20 cellular contexts compared by ENCODE assay signal in genomic region chr4:54496412-54496811, GRCh38.
"Had no signal": no experiment of that assay in that cellular context is flagged by ENCODE, and none has a peak within 500 bp of the region (broad histone marks: within the 10 kb centered on the region; RNA-seq: fewer than 3 reads in every experiment).

No MANE protein-coding gene starts in this region.

- H3K4me1 Mint-ChIP-seq: activated naive CD4-positive, alpha-beta T cell treated with anti-CD3 and anti-CD28 coated beads, Interleukin-2, amount 50 U/mL, for 24 hours; stimulated activated naive B cell treated with anti-CD40 and anti-IgM and Interleukin-4, amounts not matched to agents 10 μg/mL and 1 μg/mL and 100 μg/mL, for 72 hours had no signal

- H3K27me3 Mint-ChIP-seq: stimulated activated naive B cell treated with anti-CD40 and anti-IgM and Interleukin-4, amounts not matched to agents 10 μg/mL and 1 μg/mL and 100 μg/mL, for 72 hours had no signal

- H3K4me1 ChIP-seq: body of pancreas, lower lobe of right lung, right lobe of liver, transverse colon had no signal

- H3K36me3 ChIP-seq: lower lobe of right lung, right lobe of liver, transverse colon, vagina had no signal

- H3K36me3 Mint-ChIP-seq: activated naive CD4-positive, alpha-beta T cell treated with anti-CD3 and anti-CD28 coated beads, Interleukin-2, amount 50 U/mL, for 24 hours; naive thymus-derived CD4-positive, alpha-beta T cell; stimulated activated naive B cell treated with anti-CD40 and anti-IgM and Interleukin-4, amounts not matched to agents 10 μg/mL and 1 μg/mL and 100 μg/mL, for 72 hours had no signal

- H3K9me3 ChIP-seq: body of pancreas, lower lobe of right lung, right lobe of liver, transverse colon, vagina had no signal

- DNase-seq: activated CD4-positive, alpha-beta T cell treated with anti-CD3 and anti-CD28 coated beads for 1 hour; activated CD4-positive, alpha-beta T cell treated with anti-CD3 and anti-CD28 coated beads, Interleukin-2, amount 50 U/mL, for 1 hour; activated gamma-delta T cell; activated T-cell treated with anti-CD3 and anti-CD28 coated beads, Interleukin-2, amount 50 U/mL, for 72 hours; anterior cingulate cortex; body of pancreas; foreskin keratinocyte; lower lobe of right lung; naive thymus-derived CD4-positive, alpha-beta T cell; posterior cingulate gyrus; right lobe of liver; stimulated activated CD4-positive, alpha-beta T cell treated with anti-CD3 and anti-CD28 coated beads, Interleukin-2, amount 100 ng/mL, for 24 hours; stimulated activated naive B cell treated with anti-CD40 and anti-IgM and Interleukin-4, amounts not matched to agents 10 μg/mL and 1 μg/mL and 100 μg/mL, for 72 hours; transverse colon had no signal

- H3K4me3 Mint-ChIP-seq: activated naive CD4-positive, alpha-beta T cell treated with anti-CD3 and anti-CD28 coated beads, Interleukin-2, amount 50 U/mL, for 24 hours; activated T-cell treated with anti-CD3 and anti-CD28 coated beads, Interleukin-2, amount 50 U/mL, for 72 hours; naive thymus-derived CD4-positive, alpha-beta T cell; neural crest cell; stimulated activated naive B cell treated with anti-CD40 and anti-IgM and Interleukin-4, amounts not matched to agents 10 μg/mL and 1 μg/mL and 100 μg/mL, for 72 hours; T-helper 2 cell treated with Interferon-gamma antibody and Interleukin-4, amounts not matched to agents 5 μg/mL and 100 μg/mL, for 36 hours had no signal

- H3K4me3 ChIP-seq: body of pancreas, lower lobe of right lung, right lobe of liver, skin epidermis, transverse colon, vagina had no signal

- H3K9me3 Mint-ChIP-seq: activated naive CD4-positive, alpha-beta T cell treated with anti-CD3 and anti-CD28 coated beads, Interleukin-2, amount 50 U/mL, for 24 hours; activated T-cell treated with anti-CD3 and anti-CD28 coated beads, Interleukin-2, amount 50 U/mL, for 72 hours; T-helper 2 cell treated with Interferon-gamma antibody and Interleukin-4, amounts not matched to agents 5 μg/mL and 100 μg/mL, for 36 hours had no signal

- H3K27ac Mint-ChIP-seq: activated naive CD4-positive, alpha-beta T cell treated with anti-CD3 and anti-CD28 coated beads, Interleukin-2, amount 50 U/mL, for 24 hours; activated T-cell treated with anti-CD3 and anti-CD28 coated beads, Interleukin-2, amount 50 U/mL, for 72 hours; naive thymus-derived CD4-positive, alpha-beta T cell; stimulated activated naive B cell treated with anti-CD40 and anti-IgM and Interleukin-4, amounts not matched to agents 10 μg/mL and 1 μg/mL and 100 μg/mL, for 72 hours; T-helper 2 cell treated with Interferon-gamma antibody and Interleukin-4, amounts not matched to agents 5 μg/mL and 100 μg/mL, for 36 hours had no signal

- H3K27ac ChIP-seq: body of pancreas, foreskin keratinocyte, lower lobe of right lung, right lobe of liver, skin epidermis, transverse colon, vagina had no signal

- H3K27me3 ChIP-seq: body of pancreas, foreskin keratinocyte, right lobe of liver, transverse colon, vagina had no signal

- ATAC-seq: activated T-cell treated with anti-CD3 and anti-CD28 coated beads, Interleukin-2, amount 50 U/mL, for 72 hours; body of pancreas; foreskin keratinocyte; left lobe of liver; lower lobe of right lung; naive thymus-derived CD4-positive, alpha-beta T cell; right lobe of liver; stimulated activated naive B cell treated with anti-CD40 and anti-IgM and Interleukin-4, amounts not matched to agents 10 μg/mL and 1 μg/mL and 100 μg/mL, for 72 hours had no signal
